Comparison of ENCODE assay signal across 14 cellular contexts in genomic region chr1:175471039-175471800, GRCh38.
DNase-seq lines count a peak whose midpoint lies in the region; ATAC-seq and TF ChIP-seq lines count a peak whose summit lies in the region.
"Had no signal": no experiment of that assay in that cellular context is flagged by ENCODE, and none has a peak within 500 bp of the region (broad histone marks: within the 10 kb centered on the region; RNA-seq: fewer than 3 reads in every experiment).

No MANE protein-coding gene starts in this region.

- no peaks in the 10 kb centered on the region for H3K36me3 ChIP-seq in GM23248 (ENCODE audit: low read depth)
- H3K36me3 ChIP-seq: right lobe of liver had no signal

- H3K4me1 ChIP-seq in GM23248 (ENCODE audit: insufficient read depth): peaks cover 13% of the 10 kb centered on the region
- H3K4me1 ChIP-seq: right lobe of liver had no signal

- no peaks in the 10 kb centered on the region for H3K79me2 ChIP-seq in GM23248 (ENCODE audit: insufficient read depth)

- H3K9ac ChIP-seq in GM23248: no peak overlapping the region

- peaks cover 9% of the 10 kb centered on the region; the same call in 1 of the 2 replicates for H3K27me3 ChIP-seq in GM23248 (replicated peaks; ENCODE audit: insufficient read depth)
- H3K27me3 ChIP-seq: right lobe of liver had no signal

- in situ Hi-C loops in GM23248 (cut with MboI): no loop called here

- no peaks in the 10 kb centered on the region for H4K20me1 ChIP-seq in GM23248 (ENCODE audit: insufficient read depth)

- ATAC-seq in GM21576 (IDR thresholded peaks at IDR 0.05; ENCODE audit: unreplicated experiment): no peak
- no peak for ATAC-seq in HG03139 (IDR thresholded peaks at IDR 0.05; ENCODE audit: unreplicated experiment)
- ATAC-seq in stimulated activated naive CD8-positive, alpha-beta T cell treated with anti-CD3 and anti-CD28 coated beads, Interleukin-15, Interleukin-2, amounts not matched to agents 100 U/mL and 50 U/mL, for 24 hours: no peak
- ATAC-seq: right lobe of liver had no signal

- 6 to 8% methylated on average over 10 of the region's 10 CpGs for WGBS in GM23248 (ENCODE audit: low coverage in 1 of 2, low lambda C conversion rate in 2 of 2, missing lambda C conversion rate in 2 of 2), 2 experiments

- no peaks in the 10 kb centered on the region for H3K9me2 ChIP-seq in GM23248 (ENCODE audit: insufficient read depth)

- TF ChIP-seq CTCF in AG10803 (conservative IDR thresholded peaks at IDR 0.05; ENCODE audit: low read length) (no peak), fibroblast of mammary gland (conservative IDR thresholded peaks at IDR 0.05; ENCODE audit: control insufficient read depth, insufficient read depth, low read depth, low read length) (no peak)

- DNase-seq in AG10803 (ENCODE audit: low read depth): peak; percentile 49
- peak; percentile 79 for DNase-seq in GM23248
- peak; percentile 12 for DNase-seq in NCI-H460 (ENCODE audit: extremely low read depth, low read depth)
- DNase-seq in fibroblast of mammary gland (ENCODE audit: low read depth): peak; percentile 3
- DNase-seq in NCI-H748 (lab: John Stamatoyannopoulos, UW; ENCODE audit: unreplicated experiment): no peak
- DNase-seq in stimulated activated naive CD8-positive, alpha-beta T cell treated with anti-CD3 and anti-CD28 coated beads, Interleukin-15, Interleukin-2, amounts not matched to agents 100 U/mL and 50 U/mL, for 24 hours: no peak
- DNase-seq: activated T-cell treated with anti-CD3 and anti-CD28 coated beads for 4 hours; caudate nucleus; CD4-positive, CD25-positive, alpha-beta regulatory T cell; mesendoderm; NCI-H226; right lobe of liver had no signal

- H3K9me3 ChIP-seq in GM23248 (ENCODE audit: low read depth): no peaks in the 10 kb centered on the region
- H3K9me3 ChIP-seq: right lobe of liver had no signal

- peak overlapping the region; percentile 37 for H3K4me2 ChIP-seq in GM23248 (ENCODE audit: unreplicated experiment)

- H3K4me3 ChIP-seq in AG10803 (ENCODE audit: low read length) (no peak overlapping the region), GM23248 (no peak overlapping the region), fibroblast of mammary gland (ENCODE audit: control insufficient read depth, low read depth, low read length) (no peak overlapping the region)
- H3K4me3 ChIP-seq: right lobe of liver had no signal

- H3K27ac ChIP-seq in GM23248: no peak overlapping the region
- H3K27ac ChIP-seq: right lobe of liver had no signal

- no peak overlapping the region for H2AFZ ChIP-seq in GM23248

- peaks cover 10% of the 10 kb centered on the region for H3F3A ChIP-seq in GM23248 (ENCODE audit: insufficient read depth)

Comparison
In these comparisons a context has a peak if more than half of its experiments do, and no peak if none do; other contexts are left out.
1. DNase-seq: peak in AG10803 (single experiment), GM23248 (single experiment), NCI-H460 (single experiment) and fibroblast of mammary gland (single experiment); none in NCI-H748 (single experiment) and stimulated activated naive CD8-positive, alpha-beta T cell treated with anti-CD3 and anti-CD28 coated beads, Interleukin-15, Interleukin-2, amounts not matched to agents 100 U/mL and 50 U/mL, for 24 hours (single experiment).